ENCODE assay signal across 8 cellular contexts in genomic region chr10:5775705-5776104, GRCh38. TPM values are rescaled to one million over a fixed set of nuclear protein-coding genes. Genes with fewer than 3 reads are reported as not detected.
A peak's percentile ranks its signal among the peaks of the same experiment; 100 is the strongest.
DNase-seq lines count a peak whose midpoint lies in the region; ATAC-seq, FAIRE-seq and TF ChIP-seq lines count a peak whose summit lies in the region.

No MANE protein-coding gene starts in this region.

- H2AFZ ChIP-seq in HepG2 (ENCODE audit: low read length) = no peak overlapping the region

- H3K79me2 ChIP-seq in HepG2 (ENCODE audit: insufficient read depth, low read length) = peaks cover 82% of the 10 kb centered on the region

- peak overlapping the region; percentile 11 for H3K4me3 Mint-ChIP-seq in activated T-helper 2 cell treated with anti-CD3 and anti-CD28 coated beads, Interferon-gamma antibody, Interleukin-2, Interleukin-4, amounts not matched to agents 10 μg/mL and 5 μg/mL and 100 μg/mL, durations not matched to agents 14 hours and 24 hours and 36 hours (ENCODE audit: low read depth)

- no peak for FAIRE-seq in HepG2 (lab: Jason Lieb, UNC)

- no peaks in the 10 kb centered on the region for H3K4me1 ChIP-seq in HepG2 (ENCODE audit: insufficient read depth, low read length)

- no TSS peak for BruUV-seq in HepG2 (replicated peaks; lab: Mats Ljungman, UMichigan)

- peaks cover 11 to 63% of the 10 kb centered on the region in 2 experiments for H3K36me3 ChIP-seq in HepG2 (replicated peaks in 1 of 2; ENCODE audit: control insufficient read depth in 1 of 2, insufficient read depth in 2 of 2, low read length in 2 of 2)

- TF ChIP-seq EP300 in HepG2 (IDR thresholded peaks at IDR 0.05; ENCODE audit: low read depth in 2 of 2, low read length in 2 of 2) = no peak
- TF ChIP-seq EP300 in HepG2 (CRISPR knock-in tag; IDR thresholded peaks at IDR 0.05; ENCODE audit: borderline replicate concordance) = no peak

- TF ChIP-seq CTCF in HepG2 (CRISPR knock-in tag; IDR thresholded peaks at IDR 0.05) = no peak

- POLR2A ChIA-PET in HepG2 (lab: Yijun Ruan, JAX) = interaction anchor here (1.2 kb wide), 1 partner anchor 114 kb away, joined by 3 read pairs; the partner anchor contains the start of genes ANKRD16 and FBH1

- peaks cover 27% of the 10 kb centered on the region for H3K4me1 Mint-ChIP-seq in activated T-helper 2 cell treated with anti-CD3 and anti-CD28 coated beads, Interferon-gamma antibody, Interleukin-2, Interleukin-4, amounts not matched to agents 10 μg/mL and 5 μg/mL and 100 μg/mL, durations not matched to agents 14 hours and 24 hours and 36 hours (ENCODE audit: low read depth)

- TF ChIP-seq POLR2A in HepG2 (IDR thresholded peaks at IDR 0.05; ENCODE audit: insufficient read depth in 1 of 2, low read depth in 2 of 2, low read length in 2 of 2) = no peak

- intact Hi-C loops in activated T-helper 2 cell treated with anti-CD3 and anti-CD28 coated beads, Interferon-gamma antibody, Interleukin-2, Interleukin-4, amounts not matched to agents 10 μg/mL and 5 μg/mL and 100 μg/mL, durations not matched to agents 14 hours and 24 hours and 36 hours (cut with micrococcal nuclease) = loop anchor here (5.0 kb wide), 1 partner anchor 37 kb away; the partner anchor contains the start of gene GDI2
- intact Hi-C loops in HepG2 (cut with micrococcal nuclease; ENCODE audit: unreplicated experiment) = no loop called here

- no peak overlapping the region for H3K4me3 ChIP-seq in HepG2 (replicated peaks in 1 of 3; ENCODE audit: insufficient read depth in 1 of 3, low read depth in 2 of 3, low read length in 3 of 3)

- H3K27me3 ChIP-seq in HepG2 (ENCODE audit: control insufficient read depth in 1 of 2, insufficient read depth in 2 of 2, low read length in 2 of 2) = no peaks in the 10 kb centered on the region

- WGBS in HepG2 (ENCODE audit: low lambda C conversion rate) = 96% methylated on average over 15 of the region's 16 CpGs

- DNase-seq in Kasumi-1 (lab: John Stamatoyannopoulos, UW) (peak; percentile 49 to 50), HepG2 (ENCODE audit: low spot score) (no peak), NCI-H446 (lab: John Stamatoyannopoulos, UW) (no peak), COR-L47 (lab: John Stamatoyannopoulos, UW) (no peak), medulla oblongata (ENCODE audit: extremely low spot score) (no peak)
- peak; percentile 72 for DNase-seq in activated T-helper 2 cell treated with anti-CD3 and anti-CD28 coated beads, Interferon-gamma antibody, Interleukin-2, Interleukin-4, amounts not matched to agents 10 μg/mL and 5 μg/mL and 100 μg/mL, durations not matched to agents 14 hours and 24 hours and 36 hours (ENCODE audit: low spot score)
- peak; percentile 57 to 65 for DNase-seq in stimulated activated CD8-positive, alpha-beta memory T cell treated with anti-CD3 and anti-CD28 coated beads, Interleukin-15, amount 100 ng/mL, for 4 hours (ENCODE audit: low read depth in 2 of 2)

- peaks cover 88% of the 10 kb centered on the region for H3K36me3 Mint-ChIP-seq in activated T-helper 2 cell treated with anti-CD3 and anti-CD28 coated beads, Interferon-gamma antibody, Interleukin-2, Interleukin-4, amounts not matched to agents 10 μg/mL and 5 μg/mL and 100 μg/mL, durations not matched to agents 14 hours and 24 hours and 36 hours (ENCODE audit: low read depth)

- no peak for TF ChIP-seq RAD21 in HepG2 (CRISPR knock-in tag; IDR thresholded peaks at IDR 0.05)

- no peaks in the 10 kb centered on the region for H3K9me3 Mint-ChIP-seq in activated T-helper 2 cell treated with anti-CD3 and anti-CD28 coated beads, Interferon-gamma antibody, Interleukin-2, Interleukin-4, amounts not matched to agents 10 μg/mL and 5 μg/mL and 100 μg/mL, durations not matched to agents 14 hours and 24 hours and 36 hours

- peak overlapping the region; percentile 85 for H3K27ac Mint-ChIP-seq in activated T-helper 2 cell treated with anti-CD3 and anti-CD28 coated beads, Interferon-gamma antibody, Interleukin-2, Interleukin-4, amounts not matched to agents 10 μg/mL and 5 μg/mL and 100 μg/mL, durations not matched to agents 14 hours and 24 hours and 36 hours

- no peaks in the 10 kb centered on the region for H3K27me3 Mint-ChIP-seq in activated T-helper 2 cell treated with anti-CD3 and anti-CD28 coated beads, Interferon-gamma antibody, Interleukin-2, Interleukin-4, amounts not matched to agents 10 μg/mL and 5 μg/mL and 100 μg/mL, durations not matched to agents 14 hours and 24 hours and 36 hours (ENCODE audit: low read depth)

- in situ Hi-C loops in HepG2 (cut with HindIII; ENCODE audit: extremely low pct_ligation_motif_present, low pct_unique_long_range_greater_than_20kb) = no loop called here

- H4K20me1 ChIP-seq in HepG2 (ENCODE audit: insufficient read depth, low read length) = peaks cover 50% of the 10 kb centered on the region

- no peaks in the 10 kb centered on the region for H3K9me3 ChIP-seq in HepG2 (ENCODE audit: low read length)

- H3K9ac ChIP-seq in HepG2 (ENCODE audit: insufficient read depth, low read depth, low read length) = no peak overlapping the region

- ATAC-seq in HepG2 = peak; percentile 18; the same call in 1 of the 3 replicates
- no peak for ATAC-seq in HG03439 (IDR thresholded peaks at IDR 0.05; ENCODE audit: unreplicated experiment)

- H3K27ac ChIP-seq in HepG2 (ENCODE audit: extremely low read length, insufficient read depth, low read length) = no peak overlapping the region

- H3K4me2 ChIP-seq in HepG2 (ENCODE audit: low read depth, low read length) = no peak overlapping the region

- CTCF ChIA-PET in HepG2 (lab: Yijun Ruan, JAX; ENCODE audit: low intra/inter-chr PET ratio, low total read pairs) = no interaction called here

TF ChIP-seq in HepG2, 621 proteins besides CTCF, POLR2A, EP300 and RAD21:
- no peak for TF ChIP-seq GTF2F1 (IDR thresholded peaks at IDR 0.05; ENCODE audit: low read length)
- no peak for TF ChIP-seq CAMTA2 (CRISPR knock-in tag; IDR thresholded peaks at IDR 0.05; ENCODE audit: borderline replicate concordance)
- no peak for TF ChIP-seq MTA3 (CRISPR knock-in tag; IDR thresholded peaks at IDR 0.05)
- peak; percentile 69 for TF ChIP-seq AGO2 (optimal IDR thresholded peaks at IDR 0.05; ENCODE audit: low read depth, low read length)
- no peak for TF ChIP-seq ZNF878 (CRISPR knock-in tag; IDR thresholded peaks at IDR 0.05)
- TF ChIP-seq ZNF333 (CRISPR knock-in tag; IDR thresholded peaks at IDR 0.05; ENCODE audit: borderline replicate concordance) = no peak
- peak; percentile 53 for TF ChIP-seq RBM22 (optimal IDR thresholded peaks at IDR 0.05; ENCODE audit: low read length)
- no peak for TF ChIP-seq ZNF225 (CRISPR knock-in tag; IDR thresholded peaks at IDR 0.05)
- no peak for TF ChIP-seq MXI1 (IDR thresholded peaks at IDR 0.05; ENCODE audit: borderline replicate concordance, low read depth, low read length)
- 0 out of 2 replicates have a peak, but pooled peaks have one; percentile 26 for TF ChIP-seq ZNF768 (CRISPR knock-in tag; IDR thresholded peaks at IDR 0.05)
- no peak for TF ChIP-seq CERS6 (CRISPR knock-in tag; IDR thresholded peaks at IDR 0.05)

RNA-seq across cellular contexts. Expression of gene GDI2, which starts 37.5 kb away (rescaled TPM):
- 301 and 302 TPM in 2 replicates for total RNA-seq in activated T-helper 2 cell treated with anti-CD3 and anti-CD28 coated beads, Interferon-gamma antibody, Interleukin-2, Interleukin-4, amounts not matched to agents 10 μg/mL and 5 μg/mL and 100 μg/mL, durations not matched to agents 14 hours and 24 hours and 36 hours
- total RNA-seq in HepG2 (2016; rRNA removed; fragmentation: Illumina TruSeq; extraction: Trizol) = 477 and 756 TPM in 2 replicates
- total RNA-seq in HepG2 (2016; cell fraction: cytosol; rRNA removed; fragmentation: Illumina TruSeq; extraction: Trizol; ENCODE audit: low read depth) = 312 and 326 TPM in 2 replicates
- 471 and 770 TPM in 2 replicates for total RNA-seq in HepG2 (2016; cell fraction: insoluble cytoplasmic fraction; rRNA removed; fragmentation: Illumina TruSeq; extraction: Trizol)
- 290 and 338 TPM in 2 replicates for total RNA-seq in HepG2 (2016; cell fraction: membrane; rRNA removed; fragmentation: Illumina TruSeq; extraction: Trizol)
- 188 and 200 TPM in 2 replicates for total RNA-seq in HepG2 (2016; cell fraction: nucleus; rRNA removed; fragmentation: Illumina TruSeq; extraction: Trizol)
- 118 and 153 TPM in 2 replicates for polyA plus RNA-seq in HepG2 (2011; rRNA removed)
- polyA plus RNA-seq in HepG2 (2011; cell fraction: cytosol; rRNA removed) = 141 and 159 TPM in 2 replicates
- 45.6 and 58.6 TPM in 2 replicates for polyA plus RNA-seq in HepG2 (2011; cell fraction: nucleus; rRNA removed)
- polyA plus RNA-seq in HepG2 (2012) = 245 and 302 TPM in 2 replicates
- 68.6 and 71.1 TPM in 2 replicates for polyA plus RNA-seq in HepG2 (2016; cell fraction: cytosol; fragmentation: Illumina TruSeq; extraction: Trizol; ENCODE audit: low read depth)
- polyA plus RNA-seq in HepG2 (2016; cell fraction: insoluble cytoplasmic fraction; fragmentation: Illumina TruSeq; extraction: Trizol; ENCODE audit: low read depth) = 588 and 612 TPM in 2 replicates
- 141 and 156 TPM in 2 replicates for polyA plus RNA-seq in HepG2 (2016; cell fraction: membrane; fragmentation: Illumina TruSeq; extraction: Trizol; ENCODE audit: low read depth)
- polyA plus RNA-seq in HepG2 (2016; cell fraction: nucleus; fragmentation: Illumina TruSeq; extraction: Trizol; ENCODE audit: insufficient read depth, low read depth) = 190 and 195 TPM in 2 replicates
- polyA minus RNA-seq in HepG2 (2011; rRNA and poly(A)+ RNA removed; ENCODE audit: low replicate concordance) = 88.7 and 522 TPM in 2 replicates
- 285 and 334 TPM in 2 replicates for polyA minus RNA-seq in HepG2 (2011; cell fraction: cytosol; rRNA and poly(A)+ RNA removed)
- polyA minus RNA-seq in HepG2 (2011; cell fraction: nucleus; rRNA and poly(A)+ RNA removed) = 112 and 162 TPM in 2 replicates

Comparison
In these comparisons a context has a peak if more than half of its experiments do, and no peak if none do; other contexts are left out.
1. DNase-seq: peak in Kasumi-1 (2 of 2), activated T-helper 2 cell treated with anti-CD3 and anti-CD28 coated beads, Interferon-gamma antibody, Interleukin-2, Interleukin-4, amounts not matched to agents 10 μg/mL and 5 μg/mL and 100 μg/mL, durations not matched to agents 14 hours and 24 hours and 36 hours (single experiment) and stimulated activated CD8-positive, alpha-beta memory T cell treated with anti-CD3 and anti-CD28 coated beads, Interleukin-15, amount 100 ng/mL, for 4 hours (2 of 2); none in HepG2 (single experiment), NCI-H446 (0 of 2), COR-L47 (single experiment) and medulla oblongata (single experiment).